ENCODE assay signal across 11 cellular contexts in genomic region chr2:148720501-148720998, GRCh38.
DNase-seq lines count a peak whose midpoint lies in the region; ATAC-seq and TF ChIP-seq lines count a peak whose summit lies in the region.
"Had no signal": no experiment of that assay in that cellular context is flagged by ENCODE, and none has a peak within 500 bp of the region (broad histone marks: within the 10 kb centered on the region; RNA-seq: fewer than 3 reads in every experiment).

No MANE protein-coding gene starts in this region.

- H3K27me3 ChIP-seq in hepatocyte (no peaks in the 10 kb centered on the region), endodermal cell (ENCODE audit: control insufficient read depth, insufficient read depth, low read length, poor library complexity, severe bottlenecking) (no peaks in the 10 kb centered on the region), MM.1S (replicated peaks; ENCODE audit: insufficient read depth, low read length) (no peaks in the 10 kb centered on the region)

- H3K9me3 ChIP-seq in hepatocyte (ENCODE audit: low read depth) (peaks cover 6% of the 10 kb centered on the region), endodermal cell (ENCODE audit: control insufficient read depth, low read length) (peaks cover 4% of the 10 kb centered on the region), MM.1S (replicated peaks; ENCODE audit: insufficient read depth, low read length) (no peaks in the 10 kb centered on the region)

- WGBS in hepatocyte (ENCODE audit: low lambda C conversion rate, missing lambda C conversion rate), result 89% methylated on average over 20 of the region's 20 CpGs
- 92 to 96% methylated on average over 7 to 20 of the region's 20 CpGs for WGBS in endodermal cell (ENCODE audit: insufficient coverage in 1 of 2, insufficient read length in 1 of 2), 2 experiments

- H3K79me2 ChIP-seq in hepatocyte (peaks cover 96% of the 10 kb centered on the region), MM.1S (ENCODE audit: low read length) (peaks cover 94% of the 10 kb centered on the region)

- H3K4me1 ChIP-seq in hepatocyte (ENCODE audit: insufficient read depth), result peaks cover 12% of the 10 kb centered on the region
- peaks cover 3% of the 10 kb centered on the region for H3K4me1 ChIP-seq in endodermal cell (ENCODE audit: control insufficient read depth, insufficient read depth, low read length)
- H3K4me1 ChIP-seq in MM.1S (ENCODE audit: low read length), result peaks cover 4% of the 10 kb centered on the region

- H3K9ac ChIP-seq in endodermal cell (ENCODE audit: extremely low read depth, low read length, poor library complexity, severe bottlenecking), result no peak overlapping the region
- H3K9ac ChIP-seq in MM.1S (ENCODE audit: low read length), result no peak overlapping the region

- H3K4me2 ChIP-seq in hepatocyte, result no peak overlapping the region
- no peak overlapping the region for H3K4me2 ChIP-seq in MM.1S (ENCODE audit: low read depth, low read length)

- TF ChIP-seq CTCF in hepatocyte (IDR thresholded peaks at IDR 0.05; ENCODE audit: poor library complexity), result no peak
- TF ChIP-seq CTCF in endodermal cell (conservative IDR thresholded peaks at IDR 0.05), result no peak
- TF ChIP-seq CTCF in MM.1S (IDR thresholded peaks at IDR 0.05; ENCODE audit: low read length), result no peak

- no peaks in the 10 kb centered on the region for H3K9me2 ChIP-seq in hepatocyte (replicated peaks; ENCODE audit: insufficient read depth)
- H3K9me2 ChIP-seq in MM.1S (replicated peaks; ENCODE audit: insufficient read depth, low read length), result no peaks in the 10 kb centered on the region

- H3K4me3 Mint-ChIP-seq in T-cell, result peak overlapping the region in 1 of 3 donors; percentile 33
- no peak overlapping the region for H3K4me3 Mint-ChIP-seq in endodermal cell
- H3K4me3 Mint-ChIP-seq: B cell had no signal

- H2AFZ ChIP-seq in hepatocyte (no peak overlapping the region), MM.1S (ENCODE audit: low read length) (no peak overlapping the region)

- ATAC-seq in T-cell (replicated peaks in 1 of 4), result peak in 2 of 4 experiments; percentile 9 to 24
- ATAC-seq in stimulated activated naive CD8-positive, alpha-beta T cell treated with anti-CD3 and anti-CD28 coated beads, Interleukin-15, Interleukin-2, amounts not matched to agents 100 U/mL and 50 U/mL, for 24 hours, result peak; percentile 36

- 0 out of 2 replicates have a peak, but pooled peaks cover 3% of the 10 kb centered on the region for H3F3A ChIP-seq in MM.1S (ENCODE audit: insufficient read depth, low read length)

- peaks cover 95 to 96% (median 96%) of the 10 kb centered on the region in 3 donors for H3K4me1 Mint-ChIP-seq in T-cell
- peaks cover 3% of the 10 kb centered on the region for H3K4me1 Mint-ChIP-seq in endodermal cell

- H3K36me3 ChIP-seq in hepatocyte (replicated peaks; ENCODE audit: insufficient read depth, low read depth) (no peaks in the 10 kb centered on the region), endodermal cell (ENCODE audit: control insufficient read depth, insufficient read depth, low read length) (no peaks in the 10 kb centered on the region), MM.1S (replicated peaks; ENCODE audit: insufficient read depth, low read length) (no peaks in the 10 kb centered on the region)

- peaks cover 0 to 8% (median 5%) of the 10 kb centered on the region in 3 donors for H3K9me3 Mint-ChIP-seq in T-cell
- no peaks in the 10 kb centered on the region for H3K9me3 Mint-ChIP-seq in endodermal cell

- H3K27ac Mint-ChIP-seq in T-cell (peak overlapping the region; percentile 40 to 59), endodermal cell (no peak overlapping the region)
- H3K27ac Mint-ChIP-seq: B cell had no signal

- H3K27ac ChIP-seq in hepatocyte (no peak overlapping the region), endodermal cell (ENCODE audit: low read depth, low read length) (no peak overlapping the region), MM.1S (ENCODE audit: low read length) (no peak overlapping the region)
- H3K27ac ChIP-seq: HL-60 had no signal

- no peak overlapping the region for H3K4me3 ChIP-seq in hepatocyte
- no peak overlapping the region for H3K4me3 ChIP-seq in endodermal cell (ENCODE audit: low read length)
- H3K4me3 ChIP-seq in MM.1S (ENCODE audit: low read length), result no peak overlapping the region

- POLR2A ChIA-PET in T-cell (lab: Charles Lee), result no interaction called here

- H4K20me1 ChIP-seq in hepatocyte (ENCODE audit: insufficient read depth, poor library complexity, severe bottlenecking) (peaks cover 74% of the 10 kb centered on the region), MM.1S (ENCODE audit: insufficient read depth, low read length) (peaks cover 7% of the 10 kb centered on the region)

- H3K27me3 Mint-ChIP-seq in T-cell (no peaks in the 10 kb centered on the region), endodermal cell (ENCODE audit: insufficient read depth) (no peaks in the 10 kb centered on the region)
- H3K27me3 Mint-ChIP-seq: B cell had no signal

- CTCF ChIA-PET in T-cell (lab: Charles Lee), result interaction anchor here in 1 of 2 donors (1.7 kb wide), 1 partner anchor 43 kb away, joined by 3 read pairs; no protein-coding TSS in a partner anchor

- H3K36me3 Mint-ChIP-seq in T-cell, result peaks cover 40% of the 10 kb centered on the region
- H3K36me3 Mint-ChIP-seq in endodermal cell (ENCODE audit: low read depth), result peaks cover 2% of the 10 kb centered on the region

- DNase-seq in activated CD4-positive, alpha-beta T cell treated with anti-CD3 and anti-CD28 coated beads for 48 hours, result peak; percentile 15
- DNase-seq in activated CD4-positive, alpha-beta T cell treated with anti-CD3 and anti-CD28 coated beads for 1 hour, result no peak
- DNase-seq in T-cell, result no peak
- peak; percentile 6 for DNase-seq in hepatocyte (ENCODE audit: low spot score)
- no peak for DNase-seq in stimulated activated naive CD8-positive, alpha-beta T cell treated with anti-CD3 and anti-CD28 coated beads, Interleukin-15, Interleukin-2, amounts not matched to agents 100 U/mL and 50 U/mL, for 24 hours
- no peak for DNase-seq in NCI-H510A (lab: John Stamatoyannopoulos, UW)
- no peak for DNase-seq in endodermal cell
- DNase-seq in MM.1S, result no peak
- DNase-seq: activated effector memory CD4-positive, alpha-beta T cell treated with Interleukin-2 at 50 U/mL for 16 hours had no signal

Comparison
In these comparisons a context has a peak if more than half of its experiments do, and no peak if none do; other contexts are left out.
1. DNase-seq: peak in activated CD4-positive, alpha-beta T cell treated with anti-CD3 and anti-CD28 coated beads for 48 hours (single experiment) and hepatocyte (single experiment); none in activated CD4-positive, alpha-beta T cell treated with anti-CD3 and anti-CD28 coated beads for 1 hour (single experiment), T-cell (0 of 34), stimulated activated naive CD8-positive, alpha-beta T cell treated with anti-CD3 and anti-CD28 coated beads, Interleukin-15, Interleukin-2, amounts not matched to agents 100 U/mL and 50 U/mL, for 24 hours (single experiment), NCI-H510A (single experiment), endodermal cell (single experiment) and MM.1S (single experiment).